In the genomic region with DNA sequence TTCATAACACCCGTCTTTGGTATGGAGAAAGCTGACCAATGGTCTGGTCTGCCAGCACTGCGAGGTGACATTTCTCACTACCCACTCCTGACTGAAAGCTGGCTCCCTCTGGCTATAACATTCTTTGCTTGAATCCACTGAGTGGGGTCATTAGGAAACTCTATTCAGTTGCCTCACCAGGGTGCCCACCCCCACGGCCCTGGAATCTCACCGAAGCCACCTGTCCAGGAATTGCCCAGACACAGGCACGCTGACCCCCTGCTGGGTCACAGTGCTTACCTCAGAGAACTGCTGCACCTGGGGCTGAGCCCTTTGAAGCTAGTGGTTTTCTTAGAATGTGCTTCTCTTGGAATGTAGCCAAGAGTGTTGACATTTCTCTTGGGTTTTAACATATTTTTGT, we compare ENCODE assay signal across 1 cellular context.
TF ChIP-seq lines count a peak whose summit lies in the region.

No MANE protein-coding gene starts in this region.

TF ChIP-seq in H1, 55 proteins besides CTCF, POLR2A, EP300 and RAD21:
- no peak for TF ChIP-seq RXRA (IDR thresholded peaks at IDR 0.05; ENCODE audit: insufficient read depth, low read depth, low read length)
- 0 out of 2 replicates have a peak, but pooled peaks have one; percentile 35 for TF ChIP-seq SP1 (IDR thresholded peaks at IDR 0.05; ENCODE audit: low read depth, low read length)
- peak; percentile 53 to 89; a peak in 2 of 4 replicates for TF ChIP-seq HDAC2 (IDR thresholded peaks at IDR 0.05; ENCODE audit: borderline replicate concordance in 1 of 2, low read depth in 2 of 2, low read length in 2 of 2)
- TF ChIP-seq NANOG (IDR thresholded peaks at IDR 0.05; ENCODE audit: insufficient read depth, low read depth, low read length, poor library complexity, severe bottlenecking): peak; percentile 54
- peak; percentile 97 for TF ChIP-seq TCF12 (IDR thresholded peaks at IDR 0.05; ENCODE audit: low read depth, low read length)
- TF ChIP-seq CEBPB (IDR thresholded peaks at IDR 0.05; ENCODE audit: low read depth, low read length): no peak
- TF ChIP-seq BCL11A (IDR thresholded peaks at IDR 0.05; ENCODE audit: low read depth in 2 of 2, low read length in 2 of 2): no peak
- TF ChIP-seq CTBP2 (IDR thresholded peaks at IDR 0.05; ENCODE audit: borderline replicate concordance, insufficient read depth, insufficient read length, low read length): peak; percentile 81
- peak; percentile 89 for TF ChIP-seq TEAD4 (IDR thresholded peaks at IDR 0.05; ENCODE audit: low read depth, low read length)
- TF ChIP-seq, protein P1, sequence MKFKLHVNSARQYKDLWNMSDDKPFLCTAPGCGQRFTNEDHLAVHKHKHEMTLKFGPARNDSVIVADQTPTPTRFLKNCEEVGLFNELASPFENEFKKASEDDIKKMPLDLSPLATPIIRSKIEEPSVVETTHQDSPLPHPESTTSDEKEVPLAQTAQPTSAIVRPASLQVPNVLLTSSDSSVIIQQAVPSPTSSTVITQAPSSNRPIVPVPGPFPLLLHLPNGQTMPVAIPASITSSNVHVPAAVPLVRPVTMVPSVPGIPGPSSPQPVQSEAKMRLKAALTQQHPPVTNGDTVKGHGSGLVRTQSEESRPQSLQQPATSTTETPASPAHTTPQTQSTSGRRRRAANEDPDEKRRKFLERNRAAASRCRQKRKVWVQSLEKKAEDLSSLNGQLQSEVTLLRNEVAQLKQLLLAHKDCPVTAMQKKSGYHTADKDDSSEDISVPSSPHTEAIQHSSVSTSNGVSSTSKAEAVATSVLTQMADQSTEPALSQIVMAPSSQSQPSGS (IDR thresholded peaks at IDR 0.05; ENCODE audit: low read length): 0 out of 2 replicates have a peak, but pooled peaks have one; percentile 25
